ENCODE assay signal across 8 cellular contexts in the genomic region with DNA sequence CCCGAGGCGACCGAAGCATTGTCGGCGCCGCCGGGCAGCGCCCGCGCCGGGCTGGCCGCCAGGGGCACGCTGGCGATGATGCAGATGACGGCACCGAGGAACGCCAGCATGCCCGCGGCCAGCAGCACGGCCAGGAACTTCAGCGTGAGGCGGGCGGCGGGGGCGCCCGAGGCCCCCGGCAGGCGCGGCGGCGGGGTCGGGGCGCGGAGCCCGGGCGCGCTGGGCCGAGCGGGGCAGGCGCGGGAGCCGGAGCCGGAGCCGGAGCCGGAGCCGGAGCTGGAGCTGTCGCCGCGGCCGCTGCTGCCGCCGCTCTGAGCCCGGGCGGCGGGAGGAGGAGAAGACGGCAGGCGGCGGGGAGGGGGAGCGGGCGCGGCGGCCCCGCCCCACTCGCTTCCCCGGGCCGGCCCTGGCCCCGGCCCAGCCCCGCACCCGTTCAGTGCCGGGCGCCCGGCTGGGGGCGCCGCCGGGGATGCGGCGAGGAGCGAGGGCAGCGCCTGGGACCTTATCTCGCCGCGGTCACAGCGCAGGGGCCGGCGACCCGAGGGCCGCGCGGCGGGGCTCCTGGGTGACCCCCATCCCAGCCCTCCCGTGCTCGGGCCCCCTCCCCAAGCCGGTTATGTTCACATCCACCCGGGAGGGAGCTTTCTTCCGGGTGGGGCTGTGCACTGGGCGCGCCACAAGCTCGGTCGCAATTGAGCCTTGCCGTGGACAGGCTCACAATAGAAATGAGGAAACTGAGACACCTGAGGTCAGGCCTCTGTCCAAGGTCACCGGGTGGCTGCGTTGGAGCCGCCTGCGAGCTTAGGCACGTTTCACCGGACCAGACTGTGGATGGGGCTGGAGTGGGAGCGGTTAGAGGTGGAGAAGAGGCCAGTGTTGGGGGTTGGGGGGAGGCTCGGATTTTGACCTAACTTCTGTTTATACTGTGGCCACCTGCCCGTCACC. TPM values are rescaled to one million over a fixed set of nuclear protein-coding genes. Genes with fewer than 3 reads are reported as not detected.
DNase-seq lines count a peak whose midpoint lies in the region; ATAC-seq and TF ChIP-seq lines count a peak whose summit lies in the region.

NPTXR (minus strand) TSS at position 313 of the 945 bp plus-strand sequence.

- POLR2A ChIA-PET in activated CD4-positive, alpha-beta T cell treated with anti-CD3 and anti-CD28 coated beads, Interleukin-2, amount 10 ng/mL, durations not matched to agents 7 days and 5 days (lab: Charles Lee) = interaction anchor here (0.5 kb wide), 1 partner anchor 77 kb away, joined by 3 read pairs; no protein-coding TSS in a partner anchor

- H3K27ac ChIP-seq in stomach = peak within 1 kb of the TSS; percentile 34 to 86 (median 69)

- ATAC-seq in effector memory CD8-positive, alpha-beta T cell (replicated peaks) = peak; percentile 60
- ATAC-seq in HG03432 (IDR thresholded peaks at IDR 0.05; ENCODE audit: unreplicated experiment) = no peak

- WGBS in stomach, 5 donors = 0 to 6% (median 1%) methylated on average over 27 to 105 of the region's 109 CpGs

- CTCF ChIA-PET in activated CD4-positive, alpha-beta T cell treated with anti-CD3 and anti-CD28 coated beads, Interleukin-2, amount 10 ng/mL, durations not matched to agents 7 days and 5 days (lab: Charles Lee) = interaction anchor here (0.6 to 2.0 kb wide), 7 partner anchors 9 to 284 kb away, joined by 3 to 5 read pairs (median 3); no protein-coding TSS in a partner anchor

- TF ChIP-seq CTCF in stomach (IDR thresholded peaks at IDR 0.05) = no peak

- no peaks in the 10 kb centered on the region for H3K9me3 Mint-ChIP-seq in activated CD4-positive, alpha-beta T cell treated with anti-CD3 and anti-CD28 coated beads, Interleukin-2, amount 10 ng/mL, durations not matched to agents 7 days and 5 days
- no peaks in the 10 kb centered on the region for H3K9me3 Mint-ChIP-seq in effector memory CD8-positive, alpha-beta T cell

- H3K4me3 Mint-ChIP-seq in activated CD4-positive, alpha-beta T cell treated with anti-CD3 and anti-CD28 coated beads, Interleukin-2, amount 10 ng/mL, durations not matched to agents 7 days and 5 days = peak within 1 kb of the TSS; percentile 60
- peak within 1 kb of the TSS; percentile 76 to 89 for H3K4me3 Mint-ChIP-seq in effector memory CD8-positive, alpha-beta T cell

- no peaks in the 10 kb centered on the region for H3K36me3 ChIP-seq in stomach

- TF ChIP-seq EP300 in stomach (IDR thresholded peaks at IDR 0.05) = no peak

- peaks cover 5% of the 10 kb centered on the region for H3K4me1 Mint-ChIP-seq in activated CD4-positive, alpha-beta T cell treated with anti-CD3 and anti-CD28 coated beads, Interleukin-2, amount 10 ng/mL, durations not matched to agents 7 days and 5 days
- H3K4me1 Mint-ChIP-seq in effector memory CD8-positive, alpha-beta T cell (ENCODE audit: low read depth in 2 of 2) = peaks cover 16 to 32% of the 10 kb centered on the region in 2 donors

- intact Hi-C loops in stomach (cut with DNase I; ENCODE audit: low total_unique reads) = no loop called here

- H3K27ac Mint-ChIP-seq in activated CD4-positive, alpha-beta T cell treated with anti-CD3 and anti-CD28 coated beads, Interleukin-2, amount 10 ng/mL, durations not matched to agents 7 days and 5 days = no peak within 1 kb of the TSS
- H3K27ac Mint-ChIP-seq in effector memory CD8-positive, alpha-beta T cell = peak within 1 kb of the TSS in 1 of 2 donors; percentile 60

- H3K27me3 Mint-ChIP-seq in activated CD4-positive, alpha-beta T cell treated with anti-CD3 and anti-CD28 coated beads, Interleukin-2, amount 10 ng/mL, durations not matched to agents 7 days and 5 days = peaks cover 52% of the 10 kb centered on the region
- H3K27me3 Mint-ChIP-seq in effector memory CD8-positive, alpha-beta T cell = peaks cover 0 to 59% of the 10 kb centered on the region in 2 donors

- no peaks in the 10 kb centered on the region for H3K9me3 ChIP-seq in stomach

- H3K36me3 Mint-ChIP-seq in activated CD4-positive, alpha-beta T cell treated with anti-CD3 and anti-CD28 coated beads, Interleukin-2, amount 10 ng/mL, durations not matched to agents 7 days and 5 days (ENCODE audit: low read depth) = no peaks in the 10 kb centered on the region
- H3K36me3 Mint-ChIP-seq in effector memory CD8-positive, alpha-beta T cell (ENCODE audit: insufficient read depth) = no peaks in the 10 kb centered on the region

- H3K27me3 ChIP-seq in stomach = peaks cover 0 to 43% (median 19%) of the 10 kb centered on the region in 3 donors

- TF ChIP-seq POLR2A in stomach (IDR thresholded peaks at IDR 0.05) = no peak

- peak within 1 kb of the TSS; percentile 48 to 60 (median 56) for H3K4me3 ChIP-seq in stomach

- peak; percentile 31 for DNase-seq in DMS53 treated with DMSO at 0.1 percent for 48 hours (lab: John Stamatoyannopoulos, UW; ENCODE audit: unreplicated experiment)
- peak; percentile 64 for DNase-seq in NCI-H146 (lab: John Stamatoyannopoulos, UW)
- DNase-seq in activated CD4-positive, alpha-beta T cell treated with anti-CD3 and anti-CD28 coated beads, Interleukin-2, amount 10 ng/mL, durations not matched to agents 7 days and 5 days = peak; percentile 25
- peak; percentile 24 to 37 (median 27) for DNase-seq in effector memory CD8-positive, alpha-beta T cell
- peak; percentile 44 to 63 for DNase-seq in lung microvascular endothelial cell (ENCODE audit: low read depth in 2 of 2)
- DNase-seq in stomach = peak; percentile 62
- no peak for DNase-seq in NCI-H2081 (lab: John Stamatoyannopoulos, UW)

- peaks cover 10 to 36% (median 27%) of the 10 kb centered on the region in 4 donors for H3K4me1 ChIP-seq in stomach

RNA-seq across cellular contexts. Expression of gene NPTXR, which starts in this region (rescaled TPM):
- total RNA-seq in activated CD4-positive, alpha-beta T cell treated with anti-CD3 and anti-CD28 coated beads, Interleukin-2, amount 10 ng/mL, durations not matched to agents 7 days and 5 days = 1 to 10 TPM; 1.1 to 1.2 TPM
- total RNA-seq in lung microvascular endothelial cell (under 0.01 TPM in 2 replicates), stomach (10 to 100 TPM in 2 of 5 donors, 1 to 10 TPM in 3; 1.2 to 19.6 (median 4.1) TPM)
- polyA plus RNA-seq in stomach = 1 to 10 TPM in 2 of 3 donors, under 1 TPM in 1; 0.46 to 2.4 (median 2.2) TPM

Comparison
In these comparisons a context has a peak if more than half of its experiments do, and no peak if none do; other contexts are left out.
1. Peak in DNase-seq in lung microvascular endothelial cell; RNA of the gene not detected or under 1 TPM.
2. DNase-seq: peak in DMS53 treated with DMSO at 0.1 percent for 48 hours (single experiment), NCI-H146 (single experiment), activated CD4-positive, alpha-beta T cell treated with anti-CD3 and anti-CD28 coated beads, Interleukin-2, amount 10 ng/mL, durations not matched to agents 7 days and 5 days (single experiment), effector memory CD8-positive, alpha-beta T cell (3 of 3) and stomach (single experiment); none in NCI-H2081 (0 of 2).